Comparison of ENCODE assay signal across 1 cellular context in genomic region chr19:13840751-13841338, GRCh38.
TF ChIP-seq lines count a peak whose summit lies in the region.

No MANE protein-coding gene starts in this region.

TF ChIP-seq in GM23338, 12 proteins besides CTCF, POLR2A, EP300 and RAD21 (continued from another document):
- TF ChIP-seq, protein P1, sequence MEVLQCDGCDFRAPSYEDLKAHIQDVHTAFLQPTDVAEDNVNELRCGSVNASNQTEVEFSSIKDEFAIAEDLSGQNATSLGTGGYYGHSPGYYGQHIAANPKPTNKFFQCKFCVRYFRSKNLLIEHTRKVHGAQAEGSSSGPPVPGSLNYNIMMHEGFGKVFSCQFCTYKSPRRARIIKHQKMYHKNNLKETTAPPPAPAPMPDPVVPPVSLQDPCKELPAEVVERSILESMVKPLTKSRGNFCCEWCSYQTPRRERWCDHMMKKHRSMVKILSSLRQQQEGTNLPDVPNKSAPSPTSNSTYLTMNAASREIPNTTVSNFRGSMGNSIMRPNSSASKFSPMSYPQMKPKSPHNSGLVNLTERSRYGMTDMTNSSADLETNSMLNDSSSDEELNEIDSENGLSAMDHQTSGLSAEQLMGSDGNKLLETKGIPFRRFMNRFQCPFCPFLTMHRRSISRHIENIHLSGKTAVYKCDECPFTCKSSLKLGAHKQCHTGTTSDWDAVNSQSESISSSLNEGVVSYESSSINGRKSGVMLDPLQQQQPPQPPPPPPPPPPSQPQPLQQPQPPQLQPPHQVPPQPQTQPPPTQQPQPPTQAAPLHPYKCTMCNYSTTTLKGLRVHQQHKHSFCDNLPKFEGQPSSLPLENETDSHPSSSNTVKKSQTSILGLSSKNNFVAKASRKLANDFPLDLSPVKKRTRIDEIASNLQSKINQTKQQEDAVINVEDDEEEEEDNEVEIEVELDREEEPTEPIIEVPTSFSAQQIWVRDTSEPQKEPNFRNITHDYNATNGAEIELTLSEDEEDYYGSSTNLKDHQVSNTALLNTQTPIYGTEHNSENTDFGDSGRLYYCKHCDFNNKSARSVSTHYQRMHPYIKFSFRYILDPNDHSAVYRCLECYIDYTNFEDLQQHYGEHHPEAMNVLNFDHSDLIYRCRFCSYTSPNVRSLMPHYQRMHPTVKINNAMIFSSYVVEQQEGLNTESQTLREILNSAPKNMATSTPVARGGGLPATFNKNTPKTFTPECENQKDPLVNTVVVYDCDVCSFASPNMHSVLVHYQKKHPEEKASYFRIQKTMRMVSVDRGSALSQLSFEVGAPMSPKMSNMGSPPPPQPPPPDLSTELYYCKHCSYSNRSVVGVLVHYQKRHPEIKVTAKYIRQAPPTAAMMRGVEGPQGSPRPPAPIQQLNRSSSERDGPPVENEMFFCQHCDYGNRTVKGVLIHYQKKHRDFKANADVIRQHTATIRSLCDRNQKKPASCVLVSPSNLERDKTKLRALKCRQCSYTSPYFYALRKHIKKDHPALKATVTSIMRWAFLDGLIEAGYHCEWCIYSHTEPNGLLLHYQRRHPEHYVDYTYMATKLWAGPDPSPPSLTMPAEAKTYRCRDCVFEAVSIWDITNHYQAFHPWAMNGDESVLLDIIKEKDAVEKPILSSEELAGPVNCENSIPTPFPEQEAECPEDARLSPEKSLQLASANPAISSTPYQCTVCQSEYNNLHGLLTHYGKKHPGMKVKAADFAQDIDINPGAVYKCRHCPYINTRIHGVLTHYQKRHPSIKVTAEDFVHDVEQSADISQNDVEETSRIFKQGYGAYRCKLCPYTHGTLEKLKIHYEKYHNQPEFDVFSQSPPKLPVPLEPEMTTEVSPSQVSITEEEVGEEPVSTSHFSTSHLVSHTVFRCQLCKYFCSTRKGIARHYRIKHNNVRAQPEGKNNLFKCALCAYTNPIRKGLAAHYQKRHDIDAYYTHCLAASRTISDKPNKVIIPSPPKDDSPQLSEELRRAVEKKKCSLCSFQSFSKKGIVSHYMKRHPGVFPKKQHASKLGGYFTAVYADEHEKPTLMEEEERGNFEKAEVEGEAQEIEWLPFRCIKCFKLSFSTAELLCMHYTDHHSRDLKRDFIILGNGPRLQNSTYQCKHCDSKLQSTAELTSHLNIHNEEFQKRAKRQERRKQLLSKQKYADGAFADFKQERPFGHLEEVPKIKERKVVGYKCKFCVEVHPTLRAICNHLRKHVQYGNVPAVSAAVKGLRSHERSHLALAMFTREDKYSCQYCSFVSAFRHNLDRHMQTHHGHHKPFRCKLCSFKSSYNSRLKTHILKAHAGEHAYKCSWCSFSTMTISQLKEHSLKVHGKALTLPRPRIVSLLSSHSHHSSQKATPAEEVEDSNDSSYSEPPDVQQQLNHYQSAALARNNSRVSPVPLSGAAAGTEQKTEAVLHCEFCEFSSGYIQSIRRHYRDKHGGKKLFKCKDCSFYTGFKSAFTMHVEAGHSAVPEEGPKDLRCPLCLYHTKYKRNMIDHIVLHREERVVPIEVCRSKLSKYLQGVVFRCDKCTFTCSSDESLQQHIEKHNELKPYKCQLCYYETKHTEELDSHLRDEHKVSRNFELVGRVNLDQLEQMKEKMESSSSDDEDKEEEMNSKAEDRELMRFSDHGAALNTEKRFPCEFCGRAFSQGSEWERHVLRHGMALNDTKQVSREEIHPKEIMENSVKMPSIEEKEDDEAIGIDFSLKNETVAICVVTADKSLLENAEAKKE (CRISPR knock-in tag; IDR thresholded peaks at IDR 0.05) = no peak
- TF ChIP-seq ZNF114 (CRISPR knock-in tag; IDR thresholded peaks at IDR 0.05) (no peak), ZNF331 (CRISPR knock-in tag; IDR thresholded peaks at IDR 0.05; ENCODE audit: low read depth) (no peak), NANOG (IDR thresholded peaks at IDR 0.05; ENCODE audit: borderline replicate concordance) (no peak), EZH2phosphoT487 (IDR thresholded peaks at IDR 0.05; ENCODE audit: unreplicated experiment) (no peak), STAT1 (IDR thresholded peaks at IDR 0.05; ENCODE audit: unreplicated experiment) (no peak), POLR2AphosphoS5 (IDR thresholded peaks at IDR 0.05; ENCODE audit: low read depth) (no peak), REST (IDR thresholded peaks at IDR 0.05; ENCODE audit: unreplicated experiment) (no peak), CREB1 (CRISPR knock-in tag; IDR thresholded peaks at IDR 0.05; ENCODE audit: low read depth) (no peak), EZH2 (IDR thresholded peaks at IDR 0.05; ENCODE audit: low read depth, unreplicated experiment) (no peak)
